Comparison of ENCODE assay signal across 8 cellular contexts in genomic region chr7:143258830-143259229, GRCh38. TPM values are rescaled to one million over a fixed set of nuclear protein-coding genes. Genes with fewer than 3 reads are reported as not detected.
DNase-seq lines count a peak whose midpoint lies in the region; ATAC-seq and TF ChIP-seq lines count a peak whose summit lies in the region.
"Had no signal": no experiment of that assay in that cellular context is flagged by ENCODE, and none has a peak within 500 bp of the region (broad histone marks: within the 10 kb centered on the region; RNA-seq: fewer than 3 reads in every experiment).

No MANE protein-coding gene starts in this region.

- peaks cover 18% of the 10 kb centered on the region for H3K4me1 ChIP-seq in mucosa of stomach (ENCODE audit: control insufficient read depth, insufficient read depth, low read length)

- CTCF ChIA-PET in activated B cell treated with CpG ODN at 0.5 μM for 24 hours (lab: Charles Lee) = interaction anchor here (1.1 to 1.3 kb wide), 3 partner anchors 10 to 41 kb away, joined by 3 to 5 read pairs (median 3); no protein-coding TSS in a partner anchor

- peak overlapping the region; percentile 77 for H3K27ac Mint-ChIP-seq in activated B cell treated with CpG ODN at 0.5 μM for 24 hours

- peaks cover 56% of the 10 kb centered on the region for H3K4me1 Mint-ChIP-seq in activated B cell treated with CpG ODN at 0.5 μM for 24 hours

- H3K4me3 ChIP-seq in mucosa of stomach (ENCODE audit: low read length) = no peak overlapping the region
- H3K4me3 ChIP-seq: lung had no signal

- H3K27me3 Mint-ChIP-seq in activated B cell treated with CpG ODN at 0.5 μM for 24 hours = no peaks in the 10 kb centered on the region

- intact Hi-C loops in activated B cell treated with CpG ODN at 0.5 μM for 24 hours (cut with micrococcal nuclease) = loop anchor here (5.0 kb wide), 1 partner anchor 452 kb away; no protein-coding TSS in a partner anchor

- no peak for DNase-seq in activated B cell treated with CpG ODN at 0.5 μM for 24 hours
- DNase-seq in DMS79 (lab: John Stamatoyannopoulos, UW) = no peak
- DNase-seq in OCI-M2 (lab: John Stamatoyannopoulos, UW; ENCODE audit: unreplicated experiment) = no peak

- no peaks in the 10 kb centered on the region for H3K27me3 ChIP-seq in mucosa of stomach (ENCODE audit: control insufficient read depth, insufficient read depth, low read length)

- H3K36me3 ChIP-seq in mucosa of stomach (ENCODE audit: control insufficient read depth, insufficient read depth, low read length) = no peaks in the 10 kb centered on the region

- H3K4me3 Mint-ChIP-seq in activated B cell treated with CpG ODN at 0.5 μM for 24 hours = peak overlapping the region; percentile 41

- peaks cover under 1% of the 10 kb centered on the region for H3K9me3 Mint-ChIP-seq in activated B cell treated with CpG ODN at 0.5 μM for 24 hours

- peak overlapping the region; percentile 37 for H3K9ac ChIP-seq in mucosa of stomach (ENCODE audit: low read length)

- POLR2A ChIA-PET in activated B cell treated with CpG ODN at 0.5 μM for 24 hours (lab: Charles Lee) = interaction anchor here (0.7 to 1.1 kb wide), 4 partner anchors 29 to 670 kb away, joined by 3 to 5 read pairs (median 4); partner anchors contain the start of gene CASP2

- TF ChIP-seq CTCF in activated B cell treated with CpG ODN at 0.5 μM for 24 hours (IDR thresholded peaks at IDR 0.05) = no peak

- H3K9me3 ChIP-seq in mucosa of stomach (ENCODE audit: control insufficient read depth, low read length) = no peaks in the 10 kb centered on the region

- H3K36me3 Mint-ChIP-seq in activated B cell treated with CpG ODN at 0.5 μM for 24 hours (ENCODE audit: low read depth) = peaks cover 5% of the 10 kb centered on the region

- peak; percentile 51 for ATAC-seq in GM19035 (IDR thresholded peaks at IDR 0.05; ENCODE audit: unreplicated experiment)
- ATAC-seq in HG02763 (IDR thresholded peaks at IDR 0.05; ENCODE audit: unreplicated experiment) = peak; percentile 36
- ATAC-seq in activated B cell treated with CpG ODN at 0.5 μM for 24 hours (ENCODE audit: low read depth) = no peak
- ATAC-seq in HG02970 (IDR thresholded peaks at IDR 0.05; ENCODE audit: low FRiP score, unreplicated experiment) = no peak

RNA-seq across cellular contexts. Expression of gene GSTK1, which starts 4.4 kb away (rescaled TPM):
- total RNA-seq in activated B cell treated with CpG ODN at 0.5 μM for 24 hours = 144 and 150 TPM in 2 replicates

RNA-seq across cellular contexts. Expression of gene TMEM139, which starts 25.9 kb away (rescaled TPM):
- 0.34 and 0.47 TPM in 2 replicates for total RNA-seq in activated B cell treated with CpG ODN at 0.5 μM for 24 hours

RNA-seq across cellular contexts. Expression of gene CASP2, which starts 29.3 kb away (rescaled TPM):
- total RNA-seq in activated B cell treated with CpG ODN at 0.5 μM for 24 hours = 59.5 and 62.2 TPM in 2 replicates

RNA-seq across cellular contexts. Expression of gene TAS2R40, which starts 37.0 kb away (rescaled TPM):
- total RNA-seq in activated B cell treated with CpG ODN at 0.5 μM for 24 hours = not detected in 2 replicates
- total RNA-seq: lung had no signal

RNA-seq across cellular contexts. Expression of gene CLCN1, which starts 57.1 kb away (rescaled TPM):
- not detected in 2 replicates for total RNA-seq in activated B cell treated with CpG ODN at 0.5 μM for 24 hours

Comparison
In these comparisons a context has a peak if more than half of its experiments do, and no peak if none do; other contexts are left out.
1. ATAC-seq: peak in GM19035 (single experiment) and HG02763 (single experiment); none in activated B cell treated with CpG ODN at 0.5 μM for 24 hours (single experiment) and HG02970 (single experiment).